ENCODE assay signal across 8 cellular contexts in genomic region chr2:213149949-213150314, GRCh38. TPM values are rescaled to one million over a fixed set of nuclear protein-coding genes. Genes with fewer than 3 reads are reported as not detected.
DNase-seq lines count a peak whose midpoint lies in the region; ATAC-seq and TF ChIP-seq lines count a peak whose summit lies in the region.

No MANE protein-coding gene starts in this region.

- ATAC-seq in left ventricle myocardium superior (no peak), GM18907 (IDR thresholded peaks at IDR 0.05; ENCODE audit: unreplicated experiment) (no peak)

- no peak for TF ChIP-seq CTCF in left ventricle myocardium inferior (IDR thresholded peaks at IDR 0.05; ENCODE audit: borderline replicate concordance)
- TF ChIP-seq CTCF in breast epithelium (IDR thresholded peaks at IDR 0.05): no peak

- TF ChIP-seq POLR2A in breast epithelium (IDR thresholded peaks at IDR 0.05): no peak

- intact Hi-C loops in left ventricle myocardium inferior (cut with micrococcal nuclease): loop anchor here (10.0 kb wide), 1 partner anchor 465 kb away; no protein-coding TSS in a partner anchor
- intact Hi-C loops in left ventricle myocardium superior (cut with micrococcal nuclease): loop anchor here (5.0 to 10.0 kb wide), 2 partner anchors 373 to 465 kb away; no protein-coding TSS in a partner anchor
- intact Hi-C loops in breast epithelium (cut with DNase I; ENCODE audit: low total_unique reads): loop anchor here (5.0 kb wide), 1 partner anchor 373 kb away; no protein-coding TSS in a partner anchor

- peak overlapping the region; percentile 95 for H3K27ac ChIP-seq in left ventricle myocardium inferior (replicated peaks)
- peak overlapping the region; percentile 85 to 98 for H3K27ac ChIP-seq in breast epithelium
- H3K27ac ChIP-seq in urinary bladder (ENCODE audit: low read depth): no peak overlapping the region

- H3K27me3 ChIP-seq in left ventricle myocardium inferior (ENCODE audit: low read depth): no peaks in the 10 kb centered on the region
- H3K27me3 ChIP-seq in breast epithelium: no peaks in the 10 kb centered on the region
- H3K27me3 ChIP-seq in mononuclear cell (ENCODE audit: insufficient read depth, low read length): peaks cover 10% of the 10 kb centered on the region

- H3K4me3 ChIP-seq in left ventricle myocardium inferior: peak overlapping the region; percentile 84
- peak overlapping the region; percentile 81 to 94 (median 85) for H3K4me3 ChIP-seq in breast epithelium
- peak overlapping the region; percentile 69 for H3K4me3 ChIP-seq in mononuclear cell (ENCODE audit: low read length)
- peak overlapping the region; percentile 61 for H3K4me3 ChIP-seq in urinary bladder (ENCODE audit: low read depth, low read length)

- WGBS in urinary bladder: 1% methylated on average over 7 of the region's 7 CpGs

- H3K36me3 ChIP-seq in left ventricle myocardium inferior (no peaks in the 10 kb centered on the region), breast epithelium (no peaks in the 10 kb centered on the region), urinary bladder (ENCODE audit: insufficient read depth) (no peaks in the 10 kb centered on the region)

- H3K4me1 ChIP-seq in left ventricle myocardium inferior (peaks cover 59% of the 10 kb centered on the region), breast epithelium (peaks cover 0 to 12% of the 10 kb centered on the region in 2 donors), mononuclear cell (ENCODE audit: insufficient read depth, low read length) (peaks cover 20% of the 10 kb centered on the region), urinary bladder (ENCODE audit: insufficient read depth) (no peaks in the 10 kb centered on the region)

- H3K9me3 ChIP-seq in left ventricle myocardium inferior (replicated peaks) (no peaks in the 10 kb centered on the region), breast epithelium (no peaks in the 10 kb centered on the region), mononuclear cell (ENCODE audit: low read depth, low read length) (no peaks in the 10 kb centered on the region)

- DNase-seq in left ventricle myocardium inferior (no peak), left ventricle myocardium superior (no peak), breast epithelium (ENCODE audit: low spot score in 2 of 2) (no peak), AML-193 (lab: John Stamatoyannopoulos, UW) (no peak), hepatic stellate cell (ENCODE audit: low spot score) (no peak)

RNA-seq across cellular contexts. Expression of gene IKZF2, which starts 1.5 kb away (rescaled TPM):
- total RNA-seq in left ventricle myocardium inferior: 6.8 TPM
- total RNA-seq in left ventricle myocardium superior: 6.1 TPM
- 10 to 100 TPM in 2 of 3 donors, 1 to 10 TPM in 1; 8.0 to 34.4 (median 22.0) TPM for total RNA-seq in breast epithelium
- 12.6 TPM for total RNA-seq in mononuclear cell
- 56.4 TPM for total RNA-seq in urinary bladder
- polyA plus RNA-seq in urinary bladder: 2.4 TPM
